ENCODE assay signal across 21 cellular contexts in genomic region chr6:14200047-14200446, GRCh38.
DNase-seq lines count a peak whose midpoint lies in the region; ATAC-seq and TF ChIP-seq lines count a peak whose summit lies in the region.
"Had no signal": no experiment of that assay in that cellular context is flagged by ENCODE, and none has a peak within 500 bp of the region (broad histone marks: within the 10 kb centered on the region; RNA-seq: fewer than 3 reads in every experiment).

No MANE protein-coding gene starts in this region.

- TF ChIP-seq POLR2A in breast epithelium (IDR thresholded peaks at IDR 0.05) = no peak

- H3K36me3 ChIP-seq in breast epithelium (no peaks in the 10 kb centered on the region), brain microvascular endothelial cell (replicated peaks) (no peaks in the 10 kb centered on the region)
- H3K36me3 ChIP-seq: sigmoid colon, transverse colon had no signal

- no peak overlapping the region for H3K4me3 Mint-ChIP-seq in MCF 10A (ENCODE audit: unreplicated experiment)
- no peak overlapping the region for H3K4me3 Mint-ChIP-seq in activated naive CD8-positive, alpha-beta T cell treated with anti-CD3 and anti-CD28 coated beads, Interleukin-2, amount 50 U/mL, for 24 hours
- H3K4me3 Mint-ChIP-seq: activated CD8-positive, alpha-beta memory T cell treated with anti-CD3 and anti-CD28 coated beads, Interleukin-2, amount 10 ng/mL, durations not matched to agents 7 days and 5 days; CD8-positive, alpha-beta T cell; IgD-negative memory B cell had no signal

- POLR2A ChIA-PET in MCF 10A (lab: Yijun Ruan, JAX) = interaction anchor here (0.5 kb wide), 1 partner anchor 11 kb away, joined by 4 read pairs; no protein-coding TSS in a partner anchor

- intact Hi-C loops in MCF 10A (cut with micrococcal nuclease) = no loop called here
- intact Hi-C loops in breast epithelium (cut with DNase I; ENCODE audit: low total_unique reads) = no loop called here

- H3K27ac ChIP-seq in breast epithelium (no peak overlapping the region), brain microvascular endothelial cell (no peak overlapping the region)
- H3K27ac ChIP-seq: sigmoid colon, transverse colon, VCaP had no signal

- BruUV-seq in MCF 10A (replicated peaks; lab: Mats Ljungman, UMichigan) = no TSS peak

- no peaks in the 10 kb centered on the region for H3K4me1 ChIP-seq in breast epithelium
- H3K4me1 ChIP-seq: sigmoid colon had no signal

- H3K27ac Mint-ChIP-seq in MCF 10A (ENCODE audit: low read depth, unreplicated experiment) = no peak overlapping the region
- no peak overlapping the region for H3K27ac Mint-ChIP-seq in activated naive CD8-positive, alpha-beta T cell treated with anti-CD3 and anti-CD28 coated beads, Interleukin-2, amount 50 U/mL, for 24 hours
- H3K27ac Mint-ChIP-seq: activated CD8-positive, alpha-beta memory T cell treated with anti-CD3 and anti-CD28 coated beads, Interleukin-2, amount 10 ng/mL, durations not matched to agents 7 days and 5 days; CD8-positive, alpha-beta T cell; IgD-negative memory B cell had no signal

- CTCF ChIA-PET in MCF 10A (lab: Yijun Ruan, JAX) = interaction anchor here (1.1 kb wide), 1 partner anchor 11 kb away, joined by 3 read pairs; no protein-coding TSS in a partner anchor

- H3K9me3 Mint-ChIP-seq in MCF 10A (ENCODE audit: unreplicated experiment) = peaks cover 12% of the 10 kb centered on the region
- no peaks in the 10 kb centered on the region for H3K9me3 Mint-ChIP-seq in activated naive CD8-positive, alpha-beta T cell treated with anti-CD3 and anti-CD28 coated beads, Interleukin-2, amount 50 U/mL, for 24 hours
- H3K9me3 Mint-ChIP-seq: CD8-positive, alpha-beta T cell had no signal

- H3K27me3 Mint-ChIP-seq in MCF 10A (ENCODE audit: insufficient read depth, unreplicated experiment) = no peaks in the 10 kb centered on the region
- H3K27me3 Mint-ChIP-seq in activated naive CD8-positive, alpha-beta T cell treated with anti-CD3 and anti-CD28 coated beads, Interleukin-2, amount 50 U/mL, for 24 hours = no peaks in the 10 kb centered on the region
- H3K27me3 Mint-ChIP-seq: IgD-negative memory B cell had no signal

- in situ Hi-C loops in brain microvascular endothelial cell (cut with HindIII; ENCODE audit: low pct_ligation_motif_present, low sequenced_read_pairs) = no loop called here

- TF ChIP-seq CTCF in MCF 10A (IDR thresholded peaks at IDR 0.05; ENCODE audit: unreplicated experiment) (no peak), breast epithelium (IDR thresholded peaks at IDR 0.05) (no peak), brain microvascular endothelial cell (IDR thresholded peaks at IDR 0.05; ENCODE audit: low read depth, low read length, missing control alignments) (no peak)

- no peaks in the 10 kb centered on the region for H3K36me3 Mint-ChIP-seq in MCF 10A (ENCODE audit: insufficient read depth, unreplicated experiment)
- H3K36me3 Mint-ChIP-seq in activated naive CD8-positive, alpha-beta T cell treated with anti-CD3 and anti-CD28 coated beads, Interleukin-2, amount 50 U/mL, for 24 hours (ENCODE audit: low read depth) = no peaks in the 10 kb centered on the region
- H3K36me3 Mint-ChIP-seq: activated CD8-positive, alpha-beta memory T cell treated with anti-CD3 and anti-CD28 coated beads, Interleukin-2, amount 10 ng/mL, durations not matched to agents 7 days and 5 days; CD8-positive, alpha-beta T cell had no signal

- H3K27me3 ChIP-seq in breast epithelium = no peaks in the 10 kb centered on the region
- H3K27me3 ChIP-seq in brain microvascular endothelial cell (replicated peaks) = no peaks in the 10 kb centered on the region
- H3K27me3 ChIP-seq: sigmoid colon, transverse colon had no signal

- H3K4me1 Mint-ChIP-seq in MCF 10A (ENCODE audit: insufficient read depth, unreplicated experiment) = peaks cover 6% of the 10 kb centered on the region
- H3K4me1 Mint-ChIP-seq in activated naive CD8-positive, alpha-beta T cell treated with anti-CD3 and anti-CD28 coated beads, Interleukin-2, amount 50 U/mL, for 24 hours = no peaks in the 10 kb centered on the region
- H3K4me1 Mint-ChIP-seq: activated CD8-positive, alpha-beta memory T cell treated with anti-CD3 and anti-CD28 coated beads, Interleukin-2, amount 10 ng/mL, durations not matched to agents 7 days and 5 days; IgD-negative memory B cell had no signal

- H3K9me3 ChIP-seq in breast epithelium = peaks cover 0 to 6% of the 10 kb centered on the region in 2 donors
- H3K9me3 ChIP-seq: sigmoid colon, transverse colon had no signal

- no peak overlapping the region for H3K4me3 ChIP-seq in breast epithelium
- H3K4me3 ChIP-seq in brain microvascular endothelial cell (ENCODE audit: low read depth, low read length) = no peak overlapping the region
- H3K4me3 ChIP-seq: sigmoid colon, transverse colon had no signal

- ATAC-seq in activated naive CD8-positive, alpha-beta T cell treated with anti-CD3 and anti-CD28 coated beads, Interleukin-2, amount 50 U/mL, for 24 hours = no peak
- ATAC-seq in GM21526 (IDR thresholded peaks at IDR 0.05; ENCODE audit: low FRiP score, unreplicated experiment) (no peak), HG03354 (IDR thresholded peaks at IDR 0.05; ENCODE audit: poor library complexity, severe bottlenecking, unreplicated experiment) (no peak), GM21723 (IDR thresholded peaks at IDR 0.05; ENCODE audit: unreplicated experiment) (no peak)
- ATAC-seq: activated CD8-positive, alpha-beta memory T cell treated with anti-CD3 and anti-CD28 coated beads, Interleukin-2, amount 10 ng/mL, durations not matched to agents 7 days and 5 days; CD8-positive, alpha-beta T cell had no signal

- peak; percentile 83 for DNase-seq in MCF 10A (ENCODE audit: unreplicated experiment)
- no peak for DNase-seq in breast epithelium (ENCODE audit: low spot score in 2 of 2)
- peak; percentile 41 for DNase-seq in brain microvascular endothelial cell
- peak; percentile 41 for DNase-seq in fibroblast of the conjunctiva (ENCODE audit: low read depth)
- DNase-seq in activated naive CD8-positive, alpha-beta T cell treated with anti-CD3 and anti-CD28 coated beads, Interleukin-2, amount 50 U/mL, for 24 hours = no peak
- DNase-seq: activated CD4-positive, alpha-beta T cell treated with anti-CD3 and anti-CD28 coated beads, Interleukin-2, amount 50 U/mL, for 1 hour; activated CD8-positive, alpha-beta memory T cell treated with anti-CD3 and anti-CD28 coated beads, Interleukin-2, amount 10 ng/mL, durations not matched to agents 7 days and 5 days; activated naive CD4-positive, alpha-beta T cell treated with anti-CD3 and anti-CD28 coated beads, Interleukin-2, amount 50 U/mL, for 16 hours; anterior cingulate cortex; CD8-positive, alpha-beta T cell; DMS53; MM.1S; NCI-H1436 treated with DMSO at 0.1 percent for 48 hours; posterior cingulate gyrus; sigmoid colon; transverse colon had no signal

Comparison
In these comparisons a context has a peak if more than half of its experiments do, and no peak if none do; other contexts are left out.
1. DNase-seq: peak in MCF 10A (single experiment), brain microvascular endothelial cell (single experiment) and fibroblast of the conjunctiva (single experiment); none in breast epithelium (0 of 2) and activated naive CD8-positive, alpha-beta T cell treated with anti-CD3 and anti-CD28 coated beads, Interleukin-2, amount 50 U/mL, for 24 hours (single experiment).